13 cellular contexts compared by ENCODE assay signal in the genomic region with DNA sequence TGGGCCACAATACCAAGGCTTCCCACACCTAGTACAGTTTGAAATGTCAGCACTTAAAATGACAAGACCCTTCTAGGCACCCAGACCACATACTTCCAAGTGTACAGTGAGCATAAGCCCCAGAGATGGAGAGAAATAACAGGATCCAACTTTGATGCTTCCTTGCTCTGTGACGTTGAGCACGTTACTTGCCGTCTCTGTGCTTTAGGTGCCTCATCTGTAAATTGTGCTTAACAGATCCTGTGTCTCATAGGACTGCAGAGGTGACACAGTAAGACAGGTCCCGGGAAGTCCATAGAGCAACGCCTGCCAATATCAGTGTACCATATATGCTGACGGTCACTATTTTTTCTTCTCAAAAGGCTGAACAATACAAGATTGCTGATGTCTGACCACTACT. TPM values are rescaled to one million over a fixed set of nuclear protein-coding genes. Genes with fewer than 3 reads are reported as not detected.
A peak's percentile ranks its signal among the peaks of the same experiment; 100 is the strongest.
DNase-seq lines count a peak whose midpoint lies in the region; ATAC-seq and TF ChIP-seq lines count a peak whose summit lies in the region.
"Had no signal": no experiment of that assay in that cellular context is flagged by ENCODE, and none has a peak within 500 bp of the region (broad histone marks: within the 10 kb centered on the region; RNA-seq: fewer than 3 reads in every experiment).

No MANE protein-coding gene starts in this region.

- 0 out of 2 replicates have a peak overlapping the region, but pooled peaks have one; percentile 23 for H3K4me2 ChIP-seq in PC-3 (ENCODE audit: low read length)

- CTCF ChIA-PET in PC-3 (lab: Charles Lee) = no interaction called here

- H3K9me3 Mint-ChIP-seq in endothelial cell (ENCODE audit: unreplicated experiment) (no peaks in the 10 kb centered on the region), osteocyte (ENCODE audit: unreplicated experiment) (no peaks in the 10 kb centered on the region)
- H3K9me3 Mint-ChIP-seq: activated CD4-positive, alpha-beta memory T cell treated with anti-CD3 and anti-CD28 coated beads for 36 hours; activated naive CD4-positive, alpha-beta T cell treated with anti-CD3 and anti-CD28 coated beads for 36 hours; immature natural killer cell; naive B cell had no signal

- H3K4me3 Mint-ChIP-seq in endothelial cell (ENCODE audit: unreplicated experiment) = no peak overlapping the region
- peak overlapping the region; percentile 23 for H3K4me3 Mint-ChIP-seq in osteocyte (ENCODE audit: unreplicated experiment)
- H3K4me3 Mint-ChIP-seq: activated CD4-positive, alpha-beta memory T cell treated with anti-CD3 and anti-CD28 coated beads for 36 hours; activated naive CD4-positive, alpha-beta T cell treated with anti-CD3 and anti-CD28 coated beads for 36 hours; immature natural killer cell had no signal

- H3K36me3 ChIP-seq in ACC112 (ENCODE audit: insufficient read depth, low read length) (no peaks in the 10 kb centered on the region), PC-3 (ENCODE audit: low read depth, low read length) (no peaks in the 10 kb centered on the region), mucosa of descending colon (ENCODE audit: low read depth) (no peaks in the 10 kb centered on the region)

- H3K27me3 ChIP-seq in ACC112 (ENCODE audit: insufficient read depth, low read length) = no peaks in the 10 kb centered on the region
- H3K27me3 ChIP-seq in PC-3 (ENCODE audit: low read length) = no peaks in the 10 kb centered on the region

- no peak overlapping the region for H3K9ac ChIP-seq in PC-3 (ENCODE audit: low read length)

- H3K4me3 ChIP-seq in ACC112 (ENCODE audit: low read depth, low read length) (no peak overlapping the region), PC-3 (ENCODE audit: low read length) (no peak overlapping the region), mucosa of descending colon (no peak overlapping the region)

- DNase-seq in PC-3 = no peak
- DNase-seq in endothelial cell (ENCODE audit: low spot score) = no peak
- no peak for DNase-seq in osteocyte (ENCODE audit: extremely low spot score, unreplicated experiment)
- DNase-seq in GM20000 (ENCODE audit: low spot score) = no peak
- DNase-seq in activated CD4-positive, alpha-beta T cell treated with anti-CD3 and anti-CD28 coated beads, Interleukin-2, amount 50 U/mL, for 4 hours = no peak
- no peak for DNase-seq in mucosa of descending colon
- DNase-seq: activated CD4-positive, alpha-beta memory T cell treated with anti-CD3 and anti-CD28 coated beads for 36 hours; activated naive CD4-positive, alpha-beta T cell treated with anti-CD3 and anti-CD28 coated beads for 36 hours; cerebellar nuclear complex; immature natural killer cell; naive B cell had no signal

- H3K4me1 Mint-ChIP-seq in endothelial cell (ENCODE audit: unreplicated experiment) (peaks cover 56% of the 10 kb centered on the region), osteocyte (ENCODE audit: unreplicated experiment) (peaks cover 54% of the 10 kb centered on the region)

- H3K4me1 ChIP-seq in ACC112 (ENCODE audit: control insufficient read depth, insufficient read depth, low read length, unreplicated experiment) (peaks cover 32% of the 10 kb centered on the region), PC-3 (ENCODE audit: insufficient read depth, low read length) (peaks cover 8% of the 10 kb centered on the region; the same call in 1 of the 2 replicates), mucosa of descending colon (ENCODE audit: low read depth) (peaks cover 59% of the 10 kb centered on the region)

- H3K27me3 Mint-ChIP-seq in endothelial cell (ENCODE audit: unreplicated experiment) = peaks cover 2% of the 10 kb centered on the region
- no peaks in the 10 kb centered on the region for H3K27me3 Mint-ChIP-seq in osteocyte (ENCODE audit: unreplicated experiment)
- H3K27me3 Mint-ChIP-seq: activated CD4-positive, alpha-beta memory T cell treated with anti-CD3 and anti-CD28 coated beads for 36 hours had no signal

- H3K36me3 Mint-ChIP-seq in endothelial cell (ENCODE audit: low read depth, unreplicated experiment) (peaks cover 3% of the 10 kb centered on the region), osteocyte (ENCODE audit: unreplicated experiment) (peaks cover 17% of the 10 kb centered on the region)
- H3K36me3 Mint-ChIP-seq: naive B cell had no signal

- H2AFZ ChIP-seq in ACC112 (ENCODE audit: low read length, unreplicated experiment) = no peak overlapping the region
- no peak overlapping the region for H2AFZ ChIP-seq in PC-3 (ENCODE audit: low read length)

- BruUV-seq in PC-3 (replicated peaks; lab: Mats Ljungman, UMichigan) = no TSS peak

- no peaks in the 10 kb centered on the region for H3K9me3 ChIP-seq in PC-3 (ENCODE audit: low read length)
- H3K9me3 ChIP-seq in mucosa of descending colon = no peaks in the 10 kb centered on the region

- H3K79me2 ChIP-seq in ACC112 (ENCODE audit: control insufficient read depth, insufficient read depth, low read length, unreplicated experiment) = no peaks in the 10 kb centered on the region
- H3K79me2 ChIP-seq in PC-3 (ENCODE audit: low read length) = no peaks in the 10 kb centered on the region

- TF ChIP-seq CTCF in PC-3 (conservative IDR thresholded peaks at IDR 0.05; ENCODE audit: low read depth, low read length) (no peak), endothelial cell (IDR thresholded peaks at IDR 0.05; ENCODE audit: unreplicated experiment) (no peak), osteocyte (IDR thresholded peaks at IDR 0.05) (no peak), GM20000 (IDR thresholded peaks at IDR 0.05; ENCODE audit: extremely low read depth, missing control alignments) (no peak), mucosa of descending colon (IDR thresholded peaks at IDR 0.05) (no peak)

- H4K20me1 ChIP-seq in PC-3 (ENCODE audit: low read length) = no peaks in the 10 kb centered on the region

- no peaks in the 10 kb centered on the region for H3F3A ChIP-seq in PC-3 (ENCODE audit: low read length, unreplicated experiment)

- 0 out of 2 replicates have a peak overlapping the region, but pooled peaks have one; percentile 2 for H3K27ac ChIP-seq in ACC112 (ENCODE audit: low read depth, low read length)
- no peak overlapping the region for H3K27ac ChIP-seq in PC-3 (ENCODE audit: low read length)

- peak overlapping the region; percentile 71 for H3K27ac Mint-ChIP-seq in endothelial cell (ENCODE audit: unreplicated experiment)
- peak overlapping the region; percentile 99 for H3K27ac Mint-ChIP-seq in osteocyte (ENCODE audit: unreplicated experiment)
- H3K27ac Mint-ChIP-seq: activated CD4-positive, alpha-beta memory T cell treated with anti-CD3 and anti-CD28 coated beads for 36 hours; activated naive CD4-positive, alpha-beta T cell treated with anti-CD3 and anti-CD28 coated beads for 36 hours had no signal

- intact Hi-C loops in PC-3 (cut with micrococcal nuclease) (no loop called here), mucosa of descending colon (cut with DNase I, micrococcal nuclease) (loop anchor here in 1 of 2 donors (5.0 kb wide), 1 partner anchor 36 kb away; no protein-coding TSS in a partner anchor)

- POLR2A ChIA-PET in PC-3 (lab: Charles Lee; ENCODE audit: unreplicated experiment) = no interaction called here

- ATAC-seq in PC-3 (no peak), mucosa of descending colon (no peak), GM19463 (IDR thresholded peaks at IDR 0.05; ENCODE audit: unreplicated experiment) (no peak)

- no peaks in the 10 kb centered on the region for H3K9me2 ChIP-seq in PC-3 (replicated peaks; ENCODE audit: low read length)

RNA-seq across cellular contexts. Expression of a gene that starts 59.1 kb away (rescaled TPM):
- total RNA-seq in PC-3 (2014; rRNA removed) (2.2 and 2.9 TPM in 2 replicates), endothelial cell (ENCODE audit: unreplicated experiment) (25.1 TPM), osteocyte (60.8 and 64.2 TPM in 2 replicates), mucosa of descending colon (100 to 1,000 TPM in 1 of 3 donors, 10 to 100 TPM in 2; 72.1 to 180 (median 75.3) TPM)
